22 cellular contexts compared by ENCODE assay signal in genomic region chr9:7613931-7614330, GRCh38.
DNase-seq lines count a peak whose midpoint lies in the region; ATAC-seq lines count a peak whose summit lies in the region.
"Had no signal": no experiment of that assay in that cellular context is flagged by ENCODE, and none has a peak within 500 bp of the region (broad histone marks: within the 10 kb centered on the region; RNA-seq: fewer than 3 reads in every experiment).

No MANE protein-coding gene starts in this region.

- peak overlapping the region; percentile 0 for H3K4me3 ChIP-seq in naive thymus-derived CD4-positive, alpha-beta T cell (ENCODE audit: low read length)
- H3K4me3 ChIP-seq: BLaER1 treated with 17β-estradiol and CSF1 and Interleukin-3, amounts not matched to agents 10 nM and 100 nM; breast epithelium; gastrocnemius medialis had no signal

- no peak for DNase-seq in activated CD8-positive, alpha-beta memory T cell treated with anti-CD3 and anti-CD28 coated beads, Interleukin-2, amount 10 ng/mL, durations not matched to agents 7 days and 5 days
- DNase-seq in activated CD8-positive, alpha-beta memory T cell treated with anti-CD3 and anti-CD28 coated beads, Interleukin-2, amount 50 U/mL, for 48 hours: no peak
- DNase-seq in GM03348 (ENCODE audit: low spot score): peak; percentile 6
- no peak for DNase-seq in activated T-helper 2 cell treated with anti-CD3 and anti-CD28 coated beads, Interferon-gamma antibody, Interleukin-2, Interleukin-4, amounts not matched to agents 10 μg/mL and 5 μg/mL and 100 μg/mL, durations not matched to agents 14 hours and 24 hours and 36 hours (ENCODE audit: low spot score)
- DNase-seq in naive thymus-derived CD4-positive, alpha-beta T cell: peak in 6 of 9 donors; percentile 15 to 59 (median 46)
- DNase-seq in cerebellar nuclear complex (lab: John Stamatoyannopoulos, UW): no peak
- no peak for DNase-seq in G401 (ENCODE audit: low spot score)
- DNase-seq: activated naive CD4-positive, alpha-beta T cell treated with anti-CD3 and anti-CD28 coated beads, Interleukin-2, amount 50 U/mL, for 16 hours; gastrocnemius medialis; HCEC 1CT; Karpas-422; kidney glomerular epithelial cell; mesenchymal stem cell; NCI-H1105; NCI-H524 treated with DMSO at 0.1 percent for 48 hours; SHP77; stimulated activated CD4-positive, alpha-beta T cell treated with anti-CD3 and anti-CD28 coated beads, Interleukin-2, amount 100 ng/mL, for 24 hours; stimulated activated naive CD8-positive, alpha-beta T cell treated with anti-CD3 and anti-CD28 coated beads, Interleukin-15, Interleukin-2, amounts not matched to agents 100 U/mL and 50 U/mL, for 24 hours had no signal

- CTCF ChIA-PET in activated CD8-positive, alpha-beta memory T cell treated with anti-CD3 and anti-CD28 coated beads, Interleukin-2, amount 10 ng/mL, durations not matched to agents 7 days and 5 days (lab: Charles Lee): interaction anchor here (1.0 to 1.4 kb wide), 3 partner anchors 9 to 44 kb away, joined by 3 read pairs; no protein-coding TSS in a partner anchor
- CTCF ChIA-PET in naive thymus-derived CD4-positive, alpha-beta T cell (lab: Charles Lee): interaction anchor here (0.8 to 2.4 kb wide), 7 partner anchors 13 to 47 kb away, joined by 3 to 15 read pairs (median 6); no protein-coding TSS in a partner anchor

- peak; percentile 77 for ATAC-seq in activated CD8-positive, alpha-beta memory T cell treated with anti-CD3 and anti-CD28 coated beads, Interleukin-2, amount 10 ng/mL, durations not matched to agents 7 days and 5 days
- ATAC-seq in naive thymus-derived CD4-positive, alpha-beta T cell: peak; percentile 70
- no peak for ATAC-seq in GM19463 (IDR thresholded peaks at IDR 0.05; ENCODE audit: unreplicated experiment)
- ATAC-seq: gastrocnemius medialis; stimulated activated naive CD8-positive, alpha-beta T cell treated with anti-CD3 and anti-CD28 coated beads, Interleukin-15, Interleukin-2, amounts not matched to agents 100 U/mL and 50 U/mL, for 24 hours had no signal

- peaks cover 9 to 29% of the 10 kb centered on the region in 2 donors for H3K4me1 ChIP-seq in naive thymus-derived CD4-positive, alpha-beta T cell (ENCODE audit: control insufficient read depth in 2 of 2, insufficient read depth in 2 of 2, low read length in 2 of 2)
- H3K4me1 ChIP-seq: breast epithelium, gastrocnemius medialis had no signal

- peaks cover 3% of the 10 kb centered on the region for H3K36me3 Mint-ChIP-seq in activated CD8-positive, alpha-beta memory T cell treated with anti-CD3 and anti-CD28 coated beads, Interleukin-2, amount 10 ng/mL, durations not matched to agents 7 days and 5 days
- no peaks in the 10 kb centered on the region for H3K36me3 Mint-ChIP-seq in activated T-helper 2 cell treated with anti-CD3 and anti-CD28 coated beads, Interferon-gamma antibody, Interleukin-2, Interleukin-4, amounts not matched to agents 10 μg/mL and 5 μg/mL and 100 μg/mL, durations not matched to agents 14 hours and 24 hours and 36 hours (ENCODE audit: low read depth)
- peaks cover 0 to 12% (median 0%) of the 10 kb centered on the region in 5 donors for H3K36me3 Mint-ChIP-seq in naive thymus-derived CD4-positive, alpha-beta T cell

- peak overlapping the region; percentile 75 for H3K27ac Mint-ChIP-seq in activated CD8-positive, alpha-beta memory T cell treated with anti-CD3 and anti-CD28 coated beads, Interleukin-2, amount 10 ng/mL, durations not matched to agents 7 days and 5 days
- H3K27ac Mint-ChIP-seq in activated T-helper 2 cell treated with anti-CD3 and anti-CD28 coated beads, Interferon-gamma antibody, Interleukin-2, Interleukin-4, amounts not matched to agents 10 μg/mL and 5 μg/mL and 100 μg/mL, durations not matched to agents 14 hours and 24 hours and 36 hours: no peak overlapping the region
- peak overlapping the region; percentile 71 to 87 (median 85) for H3K27ac Mint-ChIP-seq in naive thymus-derived CD4-positive, alpha-beta T cell

- H3K27me3 ChIP-seq in naive thymus-derived CD4-positive, alpha-beta T cell (ENCODE audit: control insufficient read depth in 2 of 2, insufficient read depth in 2 of 2, low read length in 2 of 2): no peaks in the 10 kb centered on the region
- H3K27me3 ChIP-seq: BLaER1 treated with 17β-estradiol and CSF1 and Interleukin-3, amounts not matched to agents 10 nM and 100 nM; breast epithelium; gastrocnemius medialis had no signal

- peaks cover 14% of the 10 kb centered on the region for H3K4me1 Mint-ChIP-seq in activated CD8-positive, alpha-beta memory T cell treated with anti-CD3 and anti-CD28 coated beads, Interleukin-2, amount 10 ng/mL, durations not matched to agents 7 days and 5 days
- H3K4me1 Mint-ChIP-seq in activated T-helper 2 cell treated with anti-CD3 and anti-CD28 coated beads, Interferon-gamma antibody, Interleukin-2, Interleukin-4, amounts not matched to agents 10 μg/mL and 5 μg/mL and 100 μg/mL, durations not matched to agents 14 hours and 24 hours and 36 hours (ENCODE audit: low read depth): peaks cover 16% of the 10 kb centered on the region
- peaks cover 18 to 50% (median 38%) of the 10 kb centered on the region in 7 donors for H3K4me1 Mint-ChIP-seq in naive thymus-derived CD4-positive, alpha-beta T cell

- H3K36me3 ChIP-seq in naive thymus-derived CD4-positive, alpha-beta T cell (ENCODE audit: control insufficient read depth in 2 of 3, insufficient read depth in 3 of 3, low read length in 3 of 3): no peaks in the 10 kb centered on the region
- H3K36me3 ChIP-seq: BLaER1 treated with 17β-estradiol and CSF1 and Interleukin-3, amounts not matched to agents 10 nM and 100 nM; breast epithelium; gastrocnemius medialis had no signal

- in situ Hi-C loops in G401 (cut with HindIII; ENCODE audit: low sequenced_read_pairs): no loop called here

- H3K9me3 Mint-ChIP-seq in activated CD8-positive, alpha-beta memory T cell treated with anti-CD3 and anti-CD28 coated beads, Interleukin-2, amount 10 ng/mL, durations not matched to agents 7 days and 5 days (ENCODE audit: low read depth): no peaks in the 10 kb centered on the region
- H3K9me3 Mint-ChIP-seq in activated T-helper 2 cell treated with anti-CD3 and anti-CD28 coated beads, Interferon-gamma antibody, Interleukin-2, Interleukin-4, amounts not matched to agents 10 μg/mL and 5 μg/mL and 100 μg/mL, durations not matched to agents 14 hours and 24 hours and 36 hours: no peaks in the 10 kb centered on the region
- peaks cover 0 to 9% (median 3%) of the 10 kb centered on the region in 11 donors for H3K9me3 Mint-ChIP-seq in naive thymus-derived CD4-positive, alpha-beta T cell

- POLR2A ChIA-PET in naive thymus-derived CD4-positive, alpha-beta T cell (lab: Charles Lee): interaction anchor here (1.1 to 2.9 kb wide), 3 partner anchors 12 to 185 kb away, joined by 3 to 16 read pairs (median 3); partner anchors contain the start of gene DMAC1

- H3K27ac ChIP-seq in naive thymus-derived CD4-positive, alpha-beta T cell (ENCODE audit: low read depth, low read length): peak overlapping the region; percentile 31
- H3K27ac ChIP-seq: BLaER1 treated with 17β-estradiol and CSF1 and Interleukin-3, amounts not matched to agents 10 nM and 100 nM; breast epithelium; gastrocnemius medialis; VCaP had no signal

- H3K27me3 Mint-ChIP-seq in activated CD8-positive, alpha-beta memory T cell treated with anti-CD3 and anti-CD28 coated beads, Interleukin-2, amount 10 ng/mL, durations not matched to agents 7 days and 5 days: no peaks in the 10 kb centered on the region
- peaks cover 9% of the 10 kb centered on the region for H3K27me3 Mint-ChIP-seq in activated T-helper 2 cell treated with anti-CD3 and anti-CD28 coated beads, Interferon-gamma antibody, Interleukin-2, Interleukin-4, amounts not matched to agents 10 μg/mL and 5 μg/mL and 100 μg/mL, durations not matched to agents 14 hours and 24 hours and 36 hours (ENCODE audit: low read depth)
- H3K27me3 Mint-ChIP-seq in naive thymus-derived CD4-positive, alpha-beta T cell: peaks cover 0 to 17% (median 0%) of the 10 kb centered on the region in 5 donors

- H3K4me3 Mint-ChIP-seq in activated CD8-positive, alpha-beta memory T cell treated with anti-CD3 and anti-CD28 coated beads, Interleukin-2, amount 10 ng/mL, durations not matched to agents 7 days and 5 days: peak overlapping the region; percentile 43
- peak overlapping the region; percentile 47 for H3K4me3 Mint-ChIP-seq in activated T-helper 2 cell treated with anti-CD3 and anti-CD28 coated beads, Interferon-gamma antibody, Interleukin-2, Interleukin-4, amounts not matched to agents 10 μg/mL and 5 μg/mL and 100 μg/mL, durations not matched to agents 14 hours and 24 hours and 36 hours (ENCODE audit: low read depth)
- peak overlapping the region; percentile 68 to 90 (median 82) for H3K4me3 Mint-ChIP-seq in naive thymus-derived CD4-positive, alpha-beta T cell

- no peaks in the 10 kb centered on the region for H3K9me3 ChIP-seq in naive thymus-derived CD4-positive, alpha-beta T cell (ENCODE audit: control insufficient read depth in 2 of 3, low read length in 3 of 3)
- H3K9me3 ChIP-seq: BLaER1 treated with 17β-estradiol and CSF1 and Interleukin-3, amounts not matched to agents 10 nM and 100 nM; breast epithelium; gastrocnemius medialis had no signal

- intact Hi-C loops in activated T-helper 2 cell treated with anti-CD3 and anti-CD28 coated beads, Interferon-gamma antibody, Interleukin-2, Interleukin-4, amounts not matched to agents 10 μg/mL and 5 μg/mL and 100 μg/mL, durations not matched to agents 14 hours and 24 hours and 36 hours (cut with micrococcal nuclease): no loop called here
- intact Hi-C loops in naive thymus-derived CD4-positive, alpha-beta T cell (cut with micrococcal nuclease): loop anchor here (1.0 to 5.0 kb wide), 6 partner anchors 12 to 1202 kb away; partner anchors contain the start of genes DMAC1 (in 1 of the 2) and UHRF2 (in 1 of the 2)

Comparison
In these comparisons a context has a peak if more than half of its experiments do, and no peak if none do; other contexts are left out.
1. DNase-seq: peak in GM03348 (single experiment) and naive thymus-derived CD4-positive, alpha-beta T cell (6 of 9); none in activated CD8-positive, alpha-beta memory T cell treated with anti-CD3 and anti-CD28 coated beads, Interleukin-2, amount 10 ng/mL, durations not matched to agents 7 days and 5 days (single experiment), activated CD8-positive, alpha-beta memory T cell treated with anti-CD3 and anti-CD28 coated beads, Interleukin-2, amount 50 U/mL, for 48 hours (single experiment), activated T-helper 2 cell treated with anti-CD3 and anti-CD28 coated beads, Interferon-gamma antibody, Interleukin-2, Interleukin-4, amounts not matched to agents 10 μg/mL and 5 μg/mL and 100 μg/mL, durations not matched to agents 14 hours and 24 hours and 36 hours (single experiment), cerebellar nuclear complex (0 of 2) and G401 (single experiment).
2. Peak in every context shown above with its lines, with median percentiles within 50 percentile points of each other: H3K4me3 Mint-ChIP-seq.